In genomic region chr20:49148601-49149000, GRCh38 we compare ENCODE assay signal across 13 cellular contexts.
"Had no signal": no experiment of that assay in that cellular context is flagged by ENCODE, and none has a peak within 500 bp of the region (broad histone marks: within the 10 kb centered on the region; RNA-seq: fewer than 3 reads in every experiment).

No MANE protein-coding gene starts in this region.

- ATAC-seq: foreskin keratinocyte, left lobe of liver, SK-N-SH treated with all-trans-retinoic acid at 6 μM for 48 hours had no signal

- H3K27ac Mint-ChIP-seq: activated B cell treated with CpG ODN at 0.5 μM for 24 hours had no signal

- H3K9me3 ChIP-seq: tibial nerve, vagina had no signal

- H3K4me3 Mint-ChIP-seq: activated B cell treated with CpG ODN at 0.5 μM for 24 hours had no signal

- DNase-seq: activated B cell treated with CpG ODN at 0.5 μM for 24 hours; activated CD4-positive, alpha-beta T cell treated with anti-CD3 and anti-CD28 coated beads, Interleukin-2, amount 50 U/mL, for 1 hour; activated gamma-delta T cell treated with Interleukin-2 at 50 U/mL for 16 hours; activated T-cell treated with anti-CD3 and anti-CD28 coated beads, Interleukin-2, amount 50 U/mL, for 48 hours; amniotic stem cell; dorsolateral prefrontal cortex; foreskin keratinocyte; head of caudate nucleus; stimulated activated CD4-positive, alpha-beta T cell treated with anti-CD3 and anti-CD28 coated beads, Interleukin-4, amount 100 ng/mL, for 4 hours had no signal

- H3K4me1 Mint-ChIP-seq: activated B cell treated with CpG ODN at 0.5 μM for 24 hours had no signal

- H3K27me3 Mint-ChIP-seq: activated B cell treated with CpG ODN at 0.5 μM for 24 hours had no signal

- H3K27me3 ChIP-seq: dorsolateral prefrontal cortex, foreskin keratinocyte, tibial nerve, vagina had no signal

- H3K9me3 Mint-ChIP-seq: activated B cell treated with CpG ODN at 0.5 μM for 24 hours had no signal

- H3K27ac ChIP-seq: dorsolateral prefrontal cortex, foreskin keratinocyte, tibial nerve, vagina had no signal
